8 cellular contexts compared by ENCODE assay signal in genomic region chrX:69616520-69617203, GRCh38. TPM values are rescaled to one million over a fixed set of nuclear protein-coding genes. Genes with fewer than 3 reads are reported as not detected.
A peak's percentile ranks its signal among the peaks of the same experiment; 100 is the strongest.
DNase-seq lines count a peak whose midpoint lies in the region; ATAC-seq and TF ChIP-seq lines count a peak whose summit lies in the region.

No MANE protein-coding gene starts in this region.

- ATAC-seq in activated T-cell treated with anti-CD3 and anti-CD28 coated beads, Interleukin-2, amount 50 U/mL, for 72 hours (replicated peaks in 1 of 2): peak; percentile 26 to 38
- ATAC-seq in GM19035 (IDR thresholded peaks at IDR 0.05; ENCODE audit: unreplicated experiment): no peak
- no peak for ATAC-seq in GM21786 (IDR thresholded peaks at IDR 0.05; ENCODE audit: unreplicated experiment)
- no peak for ATAC-seq in HG03520 (IDR thresholded peaks at IDR 0.05; ENCODE audit: unreplicated experiment)

- H3K27me3 ChIP-seq in ovary: no peaks in the 10 kb centered on the region

- TF ChIP-seq CTCF in glutamatergic neuron (IDR thresholded peaks at IDR 0.05; ENCODE audit: partially characterized antibody, unreplicated experiment): no peak
- no peak for TF ChIP-seq CTCF in ovary (IDR thresholded peaks at IDR 0.05)

- H3K9me3 Mint-ChIP-seq in activated T-cell treated with anti-CD3 and anti-CD28 coated beads, Interleukin-2, amount 50 U/mL, for 72 hours: no peaks in the 10 kb centered on the region
- H3K9me3 Mint-ChIP-seq in glutamatergic neuron (ENCODE audit: unreplicated experiment): peaks cover 2% of the 10 kb centered on the region

- H3K36me3 Mint-ChIP-seq in activated T-cell treated with anti-CD3 and anti-CD28 coated beads, Interleukin-2, amount 50 U/mL, for 72 hours (ENCODE audit: insufficient read depth in 2 of 2): no peaks in the 10 kb centered on the region
- H3K36me3 Mint-ChIP-seq in glutamatergic neuron (ENCODE audit: unreplicated experiment): no peaks in the 10 kb centered on the region

- H3K4me1 ChIP-seq in ovary (ENCODE audit: insufficient read depth): no peaks in the 10 kb centered on the region

- H3K27ac Mint-ChIP-seq in activated T-cell treated with anti-CD3 and anti-CD28 coated beads, Interleukin-2, amount 50 U/mL, for 72 hours: no peak overlapping the region
- no peak overlapping the region for H3K27ac Mint-ChIP-seq in glutamatergic neuron (ENCODE audit: unreplicated experiment)

- H3K9me3 ChIP-seq in ovary: no peaks in the 10 kb centered on the region

- no peaks in the 10 kb centered on the region for H3K36me3 ChIP-seq in ovary

- H3K4me3 Mint-ChIP-seq in activated T-cell treated with anti-CD3 and anti-CD28 coated beads, Interleukin-2, amount 50 U/mL, for 72 hours: peak overlapping the region; percentile 86 to 88
- peak overlapping the region; percentile 82 for H3K4me3 Mint-ChIP-seq in glutamatergic neuron (ENCODE audit: unreplicated experiment)

- peak; percentile 84 for DNase-seq in NCI-H82 (lab: John Stamatoyannopoulos, UW)
- DNase-seq in NCI-H82 treated with DMSO at 0.1 percent for 48 hours (lab: John Stamatoyannopoulos, UW; ENCODE audit: unreplicated experiment): no peak
- DNase-seq in activated T-cell treated with anti-CD3 and anti-CD28 coated beads, Interleukin-2, amount 50 U/mL, for 72 hours: peak; percentile 2 to 3
- DNase-seq in glutamatergic neuron: peak; percentile 11
- DNase-seq in ovary: peak; percentile 18 to 50 (median 41)

- intact Hi-C loops in ovary (cut with DNase I): loop anchor here in 1 of 4 donors (5.0 kb wide), 1 partner anchor 79 kb away; no protein-coding TSS in a partner anchor

- TF ChIP-seq POLR2A in ovary (IDR thresholded peaks at IDR 0.05): no peak

- H3K4me1 Mint-ChIP-seq in activated T-cell treated with anti-CD3 and anti-CD28 coated beads, Interleukin-2, amount 50 U/mL, for 72 hours (ENCODE audit: low read depth): peaks cover 6% of the 10 kb centered on the region
- H3K4me1 Mint-ChIP-seq in glutamatergic neuron (ENCODE audit: low read depth, unreplicated experiment): peaks cover 8% of the 10 kb centered on the region

- no peak overlapping the region for H3K27ac ChIP-seq in ovary

- WGBS in ovary, 3 donors: 22 to 32% (median 31%) methylated on average over 42 to 47 of the region's 47 CpGs

- no peak for TF ChIP-seq EP300 in ovary (IDR thresholded peaks at IDR 0.05)

- H3K27me3 Mint-ChIP-seq in activated T-cell treated with anti-CD3 and anti-CD28 coated beads, Interleukin-2, amount 50 U/mL, for 72 hours (ENCODE audit: low read depth): peaks cover 51% of the 10 kb centered on the region
- peaks cover 1% of the 10 kb centered on the region for H3K27me3 Mint-ChIP-seq in glutamatergic neuron (ENCODE audit: unreplicated experiment)

- peak overlapping the region; percentile 50 for H3K4me3 ChIP-seq in ovary

RNA-seq across cellular contexts. Expression of gene EDA, which starts 0.7 kb away (rescaled TPM):
- total RNA-seq in activated T-cell treated with anti-CD3 and anti-CD28 coated beads, Interleukin-2, amount 50 U/mL, for 72 hours: 1 to 10 TPM; 2.2 to 4.3 TPM
- total RNA-seq in glutamatergic neuron (ENCODE audit: unreplicated experiment): 1.7 TPM
- total RNA-seq in ovary: 1 to 10 TPM; 5.6 to 9.3 (median 8.5) TPM
- polyA plus RNA-seq in ovary: 1 to 10 TPM; 4.5 to 8.4 TPM

Comparison
In these comparisons a context has a peak if more than half of its experiments do, and no peak if none do; other contexts are left out.
1. ATAC-seq: peak in activated T-cell treated with anti-CD3 and anti-CD28 coated beads, Interleukin-2, amount 50 U/mL, for 72 hours (2 of 2); none in GM19035 (single experiment), GM21786 (single experiment) and HG03520 (single experiment).